ENCODE assay signal across 21 cellular contexts in genomic region chr9:94533155-94533554, GRCh38. TPM values are rescaled to one million over a fixed set of nuclear protein-coding genes. Genes with fewer than 3 reads are reported as not detected.
"Had no signal": no experiment of that assay in that cellular context is flagged by ENCODE, and none has a peak within 500 bp of the region (broad histone marks: within the 10 kb centered on the region; RNA-seq: fewer than 3 reads in every experiment).

No MANE protein-coding gene starts in this region.

- H3K4me3 Mint-ChIP-seq: activated naive CD8-positive, alpha-beta T cell treated with anti-CD3 and anti-CD28 coated beads for 36 hours; activated T-helper 1 cell treated with anti-CD3 and anti-CD28 coated beads, Interleukin-12 subunit alpha, Interleukin-12 subunit beta, Interleukin-2, Interleukin-4 antibody, amounts not matched to agents 30 ng/mL and 10 ng/mL and 1 ng/mL, durations not matched to agents 14 hours and 24 hours and 36 hours; effector memory CD8-positive, alpha-beta T cell; immature natural killer cell; neural crest cell had no signal

- H3K36me3 ChIP-seq: esophagus squamous epithelium, heart right ventricle, sigmoid colon, spleen had no signal

- DNase-seq: activated CD4-positive, alpha-beta T cell treated with anti-CD3 and anti-CD28 coated beads, Interleukin-2, amount 50 U/mL, for 4 hours; activated naive CD4-positive, alpha-beta T cell; activated naive CD8-positive, alpha-beta T cell treated with anti-CD3 and anti-CD28 coated beads for 36 hours; amniotic stem cell; effector memory CD8-positive, alpha-beta T cell; esophagus squamous epithelium; heart right ventricle; immature natural killer cell; left cardiac atrium; mammary epithelial cell; midbrain; sigmoid colon; spleen; stimulated activated naive CD4-positive, alpha-beta T cell; SW 1271 had no signal

- H3K9me3 Mint-ChIP-seq: activated naive CD8-positive, alpha-beta T cell treated with anti-CD3 and anti-CD28 coated beads for 36 hours; activated T-helper 1 cell treated with anti-CD3 and anti-CD28 coated beads, Interleukin-12 subunit alpha, Interleukin-12 subunit beta, Interleukin-2, Interleukin-4 antibody, amounts not matched to agents 30 ng/mL and 10 ng/mL and 1 ng/mL, durations not matched to agents 14 hours and 24 hours and 36 hours; effector memory CD8-positive, alpha-beta T cell; immature natural killer cell; neural crest cell had no signal

- ATAC-seq: effector memory CD8-positive, alpha-beta T cell; heart right ventricle; left cardiac atrium had no signal

- H3K4me1 Mint-ChIP-seq: activated naive CD8-positive, alpha-beta T cell treated with anti-CD3 and anti-CD28 coated beads for 36 hours; immature natural killer cell; neural crest cell had no signal

- H3K36me3 Mint-ChIP-seq: activated naive CD8-positive, alpha-beta T cell treated with anti-CD3 and anti-CD28 coated beads for 36 hours; immature natural killer cell had no signal

- H3K4me3 ChIP-seq: esophagus squamous epithelium, heart right ventricle, sigmoid colon, spleen had no signal

- H3K27me3 ChIP-seq: sigmoid colon had no signal

- H3K27ac ChIP-seq: esophagus squamous epithelium, heart right ventricle, sigmoid colon, spleen had no signal

- H3K4me1 ChIP-seq: esophagus squamous epithelium, heart right ventricle, sigmoid colon, spleen had no signal

- H3K27ac Mint-ChIP-seq: activated naive CD8-positive, alpha-beta T cell treated with anti-CD3 and anti-CD28 coated beads for 36 hours; activated T-helper 1 cell treated with anti-CD3 and anti-CD28 coated beads, Interleukin-12 subunit alpha, Interleukin-12 subunit beta, Interleukin-2, Interleukin-4 antibody, amounts not matched to agents 30 ng/mL and 10 ng/mL and 1 ng/mL, durations not matched to agents 14 hours and 24 hours and 36 hours; effector memory CD8-positive, alpha-beta T cell; immature natural killer cell had no signal

- H3K9me3 ChIP-seq: esophagus squamous epithelium, heart right ventricle, sigmoid colon, spleen had no signal

RNA-seq across cellular contexts. Expression of gene PCAT7, which starts 21.7 kb away (rescaled TPM):
- total RNA-seq: activated naive CD8-positive, alpha-beta T cell treated with anti-CD3 and anti-CD28 coated beads for 36 hours; activated T-helper 1 cell treated with anti-CD3 and anti-CD28 coated beads, Interleukin-12 subunit alpha, Interleukin-12 subunit beta, Interleukin-2, Interleukin-4 antibody, amounts not matched to agents 30 ng/mL and 10 ng/mL and 1 ng/mL, durations not matched to agents 14 hours and 24 hours and 36 hours; dermis microvascular lymphatic vessel endothelial cell; esophagus squamous epithelium; left cardiac atrium; myocyte; omental fat pad; sigmoid colon; spleen; T-helper 2 cell treated with Interferon-gamma antibody and Interleukin-4, amounts not matched to agents 100 ng/mL and 5 ng/mL, for 36 hours had no signal
